In genomic region chr16:11079657-11080187, GRCh38 we compare ENCODE assay signal across 9 cellular contexts.
DNase-seq lines count a peak whose midpoint lies in the region; ATAC-seq and TF ChIP-seq lines count a peak whose summit lies in the region.
"Had no signal": no experiment of that assay in that cellular context is flagged by ENCODE, and none has a peak within 500 bp of the region (broad histone marks: within the 10 kb centered on the region; RNA-seq: fewer than 3 reads in every experiment).

No MANE protein-coding gene starts in this region.

- no peak overlapping the region for H2BK120ac ChIP-seq in neuronal stem cell (ENCODE audit: low read depth, low read length)

- H3K9me3 Mint-ChIP-seq in activated CD4-positive, alpha-beta T cell treated with anti-CD3 and anti-CD28 coated beads, Interleukin-2, amount 10 ng/mL, durations not matched to agents 7 days and 5 days: no peaks in the 10 kb centered on the region
- no peaks in the 10 kb centered on the region for H3K9me3 Mint-ChIP-seq in stimulated activated naive CD8-positive, alpha-beta T cell treated with anti-CD3 and anti-CD28 coated beads, Interleukin-15, amount 100 ng/mL, for 72 hours

- peak overlapping the region; percentile 76 for H3K27ac Mint-ChIP-seq in activated CD4-positive, alpha-beta T cell treated with anti-CD3 and anti-CD28 coated beads, Interleukin-2, amount 10 ng/mL, durations not matched to agents 7 days and 5 days
- peak overlapping the region in 1 of 2 donors; percentile 90 for H3K27ac Mint-ChIP-seq in stimulated activated naive CD8-positive, alpha-beta T cell treated with anti-CD3 and anti-CD28 coated beads, Interleukin-15, amount 100 ng/mL, for 72 hours

- no peak overlapping the region for H3K18ac ChIP-seq in neuronal stem cell (ENCODE audit: low read length)

- ATAC-seq in stimulated activated naive CD8-positive, alpha-beta T cell treated with anti-CD3 and anti-CD28 coated beads, Interleukin-15, amount 100 ng/mL, for 72 hours: no peak

- H3K4me1 Mint-ChIP-seq in activated CD4-positive, alpha-beta T cell treated with anti-CD3 and anti-CD28 coated beads, Interleukin-2, amount 10 ng/mL, durations not matched to agents 7 days and 5 days: peaks cover 93% of the 10 kb centered on the region
- peaks cover 100% of the 10 kb centered on the region for H3K4me1 Mint-ChIP-seq in stimulated activated naive CD8-positive, alpha-beta T cell treated with anti-CD3 and anti-CD28 coated beads, Interleukin-15, amount 100 ng/mL, for 72 hours

- H3K9ac ChIP-seq in SK-N-SH (peak overlapping the region; percentile 25; the same call in 1 of the 2 replicates), neuronal stem cell (ENCODE audit: low read depth, low read length, poor library complexity) (no peak overlapping the region)

- TF ChIP-seq EP300 in SK-N-SH (IDR thresholded peaks at IDR 0.05; ENCODE audit: borderline replicate concordance in 1 of 2, low read depth in 1 of 2, low read length in 1 of 2): peak; percentile 92 to 97; a peak in 3 of 4 replicates

- H3K36me3 ChIP-seq in SK-N-SH (replicated peaks in 1 of 2; ENCODE audit: control insufficient read depth in 1 of 2, insufficient read depth in 2 of 2, low read length in 1 of 2) (no peaks in the 10 kb centered on the region), neuronal stem cell (replicated peaks in 1 of 2; ENCODE audit: control insufficient read depth in 2 of 2, insufficient read depth in 2 of 2, low read length in 2 of 2) (no peaks in the 10 kb centered on the region)

- H3K4me3 Mint-ChIP-seq in activated CD4-positive, alpha-beta T cell treated with anti-CD3 and anti-CD28 coated beads, Interleukin-2, amount 10 ng/mL, durations not matched to agents 7 days and 5 days: no peak overlapping the region
- peak overlapping the region; percentile 78 to 79 for H3K4me3 Mint-ChIP-seq in stimulated activated naive CD8-positive, alpha-beta T cell treated with anti-CD3 and anti-CD28 coated beads, Interleukin-15, amount 100 ng/mL, for 72 hours

- H3K27me3 ChIP-seq in SK-N-SH (ENCODE audit: insufficient read depth) (no peaks in the 10 kb centered on the region), neuronal stem cell (ENCODE audit: control insufficient read depth in 3 of 3, insufficient read depth in 3 of 3, low read depth in 1 of 3, low read length in 3 of 3) (no peaks in the 10 kb centered on the region)

- H3K9me2 ChIP-seq in SK-N-SH: no peaks in the 10 kb centered on the region

- no peak overlapping the region for H4K91ac ChIP-seq in neuronal stem cell (ENCODE audit: low read depth, low read length, poor library complexity)

- H3K79me2 ChIP-seq in SK-N-SH (ENCODE audit: insufficient read depth): no peaks in the 10 kb centered on the region

- POLR2A ChIA-PET in activated CD4-positive, alpha-beta T cell treated with anti-CD3 and anti-CD28 coated beads, Interleukin-2, amount 10 ng/mL, durations not matched to agents 7 days and 5 days (lab: Charles Lee): no interaction called here
- POLR2A ChIA-PET in SK-N-SH (lab: Yijun Ruan, JAX): no interaction called here

- H3K23ac ChIP-seq in neuronal stem cell (ENCODE audit: low read depth, low read length, poor library complexity): no peak overlapping the region

- WGBS in SK-N-SH (ENCODE audit: low lambda C conversion rate): 13% methylated on average over 3 of the region's 6 CpGs
- WGBS in neuronal stem cell (ENCODE audit: extremely low coverage in 2 of 2, insufficient read length in 2 of 2, insufficient replicate concordance in 1 of 2), 2 donors: no CpG with 5 or more reads among the region's 6 CpGs

- peaks cover 38 to 59% of the 10 kb centered on the region in 2 experiments for H3K4me1 ChIP-seq in SK-N-SH (ENCODE audit: control insufficient read depth in 1 of 2, insufficient read depth in 2 of 2, low read depth in 1 of 2, low read length in 1 of 2)
- peaks cover 0 to 8% of the 10 kb centered on the region in 2 donors for H3K4me1 ChIP-seq in neuronal stem cell (ENCODE audit: control insufficient read depth in 2 of 2, insufficient read depth in 1 of 2, low read depth in 1 of 2, low read length in 2 of 2)

- H2BK12ac ChIP-seq in neuronal stem cell (ENCODE audit: low read length): no peak overlapping the region

- no peaks in the 10 kb centered on the region for H3K27me3 Mint-ChIP-seq in activated CD4-positive, alpha-beta T cell treated with anti-CD3 and anti-CD28 coated beads, Interleukin-2, amount 10 ng/mL, durations not matched to agents 7 days and 5 days
- H3K27me3 Mint-ChIP-seq in stimulated activated naive CD8-positive, alpha-beta T cell treated with anti-CD3 and anti-CD28 coated beads, Interleukin-15, amount 100 ng/mL, for 72 hours: no peaks in the 10 kb centered on the region

- peak overlapping the region; percentile 63; the same call in 1 of the 2 replicates for H3K4me2 ChIP-seq in SK-N-SH
- H3K4me2 ChIP-seq in neuronal stem cell (ENCODE audit: insufficient read depth, low read length, poor library complexity, severe bottlenecking): no peak overlapping the region

- H3K79me1 ChIP-seq in neuronal stem cell (ENCODE audit: low read depth, low read length): no peaks in the 10 kb centered on the region

- TF ChIP-seq CTCF in SK-N-SH (IDR thresholded peaks at IDR 0.05): no peak
- no peak for TF ChIP-seq CTCF in fibroblast of pulmonary artery (IDR thresholded peaks at IDR 0.05; ENCODE audit: low read length, missing control alignments)

- no peaks in the 10 kb centered on the region for H3K9me3 ChIP-seq in SK-N-SH
- H3K9me3 ChIP-seq in neuronal stem cell (replicated peaks in 1 of 2; ENCODE audit: control insufficient read depth in 2 of 2, insufficient read depth in 1 of 2, low read depth in 1 of 2, low read length in 2 of 2): no peaks in the 10 kb centered on the region

- CTCF ChIA-PET in activated CD4-positive, alpha-beta T cell treated with anti-CD3 and anti-CD28 coated beads, Interleukin-2, amount 10 ng/mL, durations not matched to agents 7 days and 5 days (lab: Charles Lee): interaction anchor here (0.8 to 1.8 kb wide), 5 partner anchors 12 to 84 kb away, joined by 3 to 5 read pairs (median 4); no protein-coding TSS in a partner anchor
- CTCF ChIA-PET in SK-N-SH (lab: Yijun Ruan, JAX): interaction anchor here (0.7 to 1.6 kb wide), 3 partner anchors 12 to 175 kb away, joined by 3 to 6 read pairs (median 3); no protein-coding TSS in a partner anchor

- H3K4ac ChIP-seq in neuronal stem cell (ENCODE audit: low read length): no peak overlapping the region

- no peak overlapping the region for H3K14ac ChIP-seq in neuronal stem cell (ENCODE audit: low read length)

- H2AFZ ChIP-seq in SK-N-SH (ENCODE audit: low read depth): no peak overlapping the region
- no peak overlapping the region for H2AFZ ChIP-seq in neuronal stem cell (ENCODE audit: low read length)

- H2BK5ac ChIP-seq in neuronal stem cell (ENCODE audit: low read length): no peak overlapping the region

- no peak for DNase-seq in activated CD4-positive, alpha-beta T cell treated with anti-CD3 and anti-CD28 coated beads, Interleukin-2, amount 10 ng/mL, durations not matched to agents 7 days and 5 days
- no peak for DNase-seq in activated CD4-positive, alpha-beta T cell treated with anti-CD3 and anti-CD28 coated beads, Interleukin-2, amount 50 U/mL, for 4 hours
- DNase-seq in SK-N-SH (peak; percentile 77), fibroblast of pulmonary artery (ENCODE audit: low read depth) (peak; percentile 84), cerebellar nuclear complex (lab: John Stamatoyannopoulos, UW) (no peak), NCI-H128 (lab: John Stamatoyannopoulos, UW; ENCODE audit: unreplicated experiment) (no peak), neuronal stem cell (ENCODE audit: low spot score) (no peak)
- no peak for DNase-seq in stimulated activated naive CD8-positive, alpha-beta T cell treated with anti-CD3 and anti-CD28 coated beads, Interleukin-15, amount 100 ng/mL, for 72 hours
- DNase-seq: COR-L47 had no signal

- no peak overlapping the region for H4K8ac ChIP-seq in neuronal stem cell (ENCODE audit: low read depth, low read length)

- H3F3A ChIP-seq in SK-N-SH (replicated peaks; ENCODE audit: insufficient read depth): peaks cover 21% of the 10 kb centered on the region

- peaks cover 40% of the 10 kb centered on the region for H3K36me3 Mint-ChIP-seq in activated CD4-positive, alpha-beta T cell treated with anti-CD3 and anti-CD28 coated beads, Interleukin-2, amount 10 ng/mL, durations not matched to agents 7 days and 5 days (ENCODE audit: low read depth)

- H4K20me1 ChIP-seq in SK-N-SH (ENCODE audit: insufficient read depth): no peaks in the 10 kb centered on the region; the same call in 1 of the 2 replicates

- TF ChIP-seq RAD21 in SK-N-SH (IDR thresholded peaks at IDR 0.05; ENCODE audit: low read length): peak; percentile 29

- H3K4me3 ChIP-seq in SK-N-SH (ENCODE audit: low read depth in 2 of 2, low read length in 1 of 2): no peak overlapping the region; a peak in 1 of 4 replicates
- no peak overlapping the region for H3K4me3 ChIP-seq in fibroblast of pulmonary artery (replicated peaks; ENCODE audit: low read depth, low read length)
- no peak overlapping the region for H3K4me3 ChIP-seq in neuronal stem cell (ENCODE audit: low read length in 2 of 2)

- H3K27ac ChIP-seq in SK-N-SH (ENCODE audit: low read depth in 2 of 2, low read length in 1 of 2): peak overlapping the region; percentile 91 to 95
- H3K27ac ChIP-seq in neuronal stem cell (replicated peaks; ENCODE audit: low read length): no peak overlapping the region

- no peak overlapping the region for H2AK5ac ChIP-seq in neuronal stem cell (ENCODE audit: low read depth, low read length)

- no peak overlapping the region for H2BK15ac ChIP-seq in neuronal stem cell (ENCODE audit: low read length)

TF ChIP-seq in SK-N-SH, 30 proteins besides CTCF, POLR2A, EP300 and RAD21 (continues in another document):
- TF ChIP-seq TCF12 (IDR thresholded peaks at IDR 0.05) (peak; percentile 100), FOXM1 (IDR thresholded peaks at IDR 0.05; ENCODE audit: low read depth) (peak; percentile 93), CHD2 (IDR thresholded peaks at IDR 0.05; ENCODE audit: low read length, partially characterized antibody) (peak; percentile 83), MAX (IDR thresholded peaks at IDR 0.05; ENCODE audit: low read depth) (peak; percentile 78), MXI1 (IDR thresholded peaks at IDR 0.05; ENCODE audit: low read depth, low read length) (peak; percentile 53; the same call in 1 of the 2 replicates), SMC3 (IDR thresholded peaks at IDR 0.05; ENCODE audit: low read depth, low read length) (no peak), USF2 (IDR thresholded peaks at IDR 0.05; ENCODE audit: borderline replicate concordance, low read depth, low read length) (no peak), RCOR1 (IDR thresholded peaks at IDR 0.05; ENCODE audit: low read length) (peak; percentile 98)

Comparison
In these comparisons a context has a peak if more than half of its experiments do, and no peak if none do; other contexts are left out.
1. DNase-seq: peak in SK-N-SH (single experiment) and fibroblast of pulmonary artery (single experiment); none in activated CD4-positive, alpha-beta T cell treated with anti-CD3 and anti-CD28 coated beads, Interleukin-2, amount 10 ng/mL, durations not matched to agents 7 days and 5 days (single experiment), activated CD4-positive, alpha-beta T cell treated with anti-CD3 and anti-CD28 coated beads, Interleukin-2, amount 50 U/mL, for 4 hours (0 of 2), stimulated activated naive CD8-positive, alpha-beta T cell treated with anti-CD3 and anti-CD28 coated beads, Interleukin-15, amount 100 ng/mL, for 72 hours (0 of 2), cerebellar nuclear complex (0 of 2), NCI-H128 (single experiment) and neuronal stem cell (single experiment).